In genomic region chr16:28537076-28537475, GRCh38 we compare ENCODE assay signal across 12 cellular contexts. TPM values are rescaled to one million over a fixed set of nuclear protein-coding genes. Genes with fewer than 3 reads are reported as not detected.
DNase-seq lines count a peak whose midpoint lies in the region; ATAC-seq, FAIRE-seq and TF ChIP-seq lines count a peak whose summit lies in the region.
"Had no signal": no experiment of that assay in that cellular context is flagged by ENCODE, and none has a peak within 500 bp of the region (broad histone marks: within the 10 kb centered on the region; RNA-seq: fewer than 3 reads in every experiment).

No MANE protein-coding gene starts in this region.

- no peak for FAIRE-seq in D721Med (lab: Jason Lieb, UNC)
- FAIRE-seq: islet of Langerhans, urothelium cell line had no signal

- H3K27ac ChIP-seq in heart left ventricle (peak overlapping the region in 3 of 12 donors; percentile 94 to 98 (median 95)), urinary bladder (ENCODE audit: low read depth) (peak overlapping the region; percentile 93)
- no peak overlapping the region for H3K27ac ChIP-seq in naive thymus-derived CD4-positive, alpha-beta T cell (ENCODE audit: low read depth, low read length)
- H3K27ac ChIP-seq: BLaER1, SK-N-MC had no signal

- no peak for TF ChIP-seq POLR2A in heart left ventricle (IDR thresholded peaks at IDR 0.05)

- H3K4me3 ChIP-seq in heart left ventricle (peak overlapping the region in 10 of 12 donors; percentile 5 to 71 (median 60)), choroid plexus epithelial cell (ENCODE audit: low read depth, low read length) (peak overlapping the region; percentile 63), urinary bladder (ENCODE audit: low read depth, low read length) (peak overlapping the region; percentile 46)
- no peak overlapping the region for H3K4me3 ChIP-seq in naive thymus-derived CD4-positive, alpha-beta T cell (ENCODE audit: low read length)
- H3K4me3 ChIP-seq: BLaER1, SK-N-MC had no signal

- H3K4me1 ChIP-seq in heart left ventricle: peaks cover 0 to 60% (median 24%) of the 10 kb centered on the region in 12 donors
- H3K4me1 ChIP-seq in naive thymus-derived CD4-positive, alpha-beta T cell (ENCODE audit: control insufficient read depth in 2 of 2, insufficient read depth in 2 of 2, low read length in 2 of 2): peaks cover 19% of the 10 kb centered on the region in 2 donors
- no peaks in the 10 kb centered on the region for H3K4me1 ChIP-seq in urinary bladder (ENCODE audit: insufficient read depth)
- H3K4me1 ChIP-seq: BLaER1 had no signal

- peak overlapping the region in 7 of 9 donors; percentile 10 to 84 (median 78) for H3K27ac Mint-ChIP-seq in naive thymus-derived CD4-positive, alpha-beta T cell

- H3K4me1 Mint-ChIP-seq in naive thymus-derived CD4-positive, alpha-beta T cell: peaks cover 18 to 70% (median 48%) of the 10 kb centered on the region in 7 donors

- TF ChIP-seq CTCF in heart left ventricle (IDR thresholded peaks at IDR 0.05): no peak
- no peak for TF ChIP-seq CTCF in choroid plexus epithelial cell (conservative IDR thresholded peaks at IDR 0.05; ENCODE audit: low read depth, low read length)
- TF ChIP-seq CTCF in D721Med (IDR thresholded peaks at IDR 0.05; ENCODE audit: insufficient read depth, missing control alignments): no peak

- POLR2A ChIA-PET in naive thymus-derived CD4-positive, alpha-beta T cell (lab: Charles Lee): interaction anchor here (0.6 to 1.8 kb wide), 4 partner anchors 10 to 15 kb away, joined by 4 to 7 read pairs (median 5); no protein-coding TSS in a partner anchor

- 86 to 93% (median 90%) methylated on average over 6 of the region's 6 CpGs for whole genome bisulfite sequencing in heart left ventricle, 4 donors
- WGBS in urinary bladder: 42% methylated on average over 6 of the region's 6 CpGs

- H3K36me3 Mint-ChIP-seq in naive thymus-derived CD4-positive, alpha-beta T cell: peaks cover 0 to 8% (median 4%) of the 10 kb centered on the region in 5 donors

- H3K9me3 ChIP-seq in heart left ventricle: no peaks in the 10 kb centered on the region
- no peaks in the 10 kb centered on the region for H3K9me3 ChIP-seq in naive thymus-derived CD4-positive, alpha-beta T cell (ENCODE audit: control insufficient read depth in 2 of 3, low read length in 3 of 3)
- H3K9me3 ChIP-seq: BLaER1 had no signal

- peaks cover 0 to 21% (median 3%) of the 10 kb centered on the region in 9 donors for H3K36me3 ChIP-seq in heart left ventricle
- no peaks in the 10 kb centered on the region for H3K36me3 ChIP-seq in naive thymus-derived CD4-positive, alpha-beta T cell (ENCODE audit: control insufficient read depth in 2 of 3, insufficient read depth in 3 of 3, low read length in 3 of 3)
- H3K36me3 ChIP-seq in urinary bladder (ENCODE audit: insufficient read depth): no peaks in the 10 kb centered on the region
- H3K36me3 ChIP-seq: BLaER1 had no signal

- no peak for ATAC-seq in heart left ventricle
- no peak for ATAC-seq in Right ventricle myocardium superior (ENCODE audit: poor library complexity)
- no peak for ATAC-seq in naive thymus-derived CD4-positive, alpha-beta T cell
- ATAC-seq in GM21717 (IDR thresholded peaks at IDR 0.05; ENCODE audit: unreplicated experiment): no peak
- ATAC-seq in GM19395 (IDR thresholded peaks at IDR 0.05; ENCODE audit: unreplicated experiment): no peak

- H3K9me3 Mint-ChIP-seq in naive thymus-derived CD4-positive, alpha-beta T cell: peaks cover 0 to 4% (median 0%) of the 10 kb centered on the region in 11 donors

- no peak for DNase-seq in heart left ventricle
- no peak for DNase-seq in Right ventricle myocardium superior
- no peak for DNase-seq in choroid plexus epithelial cell (ENCODE audit: low read depth)
- peak in 1 of 9 donors; percentile 5 for DNase-seq in naive thymus-derived CD4-positive, alpha-beta T cell
- no peak for DNase-seq in D721Med (ENCODE audit: insufficient read length, low spot score)

- intact Hi-C loops in heart left ventricle (cut with DNase I): loop anchor here in 2 of 10 donors (2.0 to 5.0 kb wide), 2 partner anchors 16 to 45 kb away; partner anchors contain the start of genes APOBR (in 2 of the 2), CLN3 (in 2 of the 2) and SGF29 (in 1 of the 2)
- intact Hi-C loops in Right ventricle myocardium superior (cut with DNase I): loop anchor here (5.0 kb wide), 1 partner anchor 45 kb away; the partner anchor contains the start of genes APOBR and CLN3
- intact Hi-C loops in naive thymus-derived CD4-positive, alpha-beta T cell (cut with micrococcal nuclease): no loop called here

- H3K4me3 Mint-ChIP-seq in naive thymus-derived CD4-positive, alpha-beta T cell: peak overlapping the region in 2 of 10 donors; percentile 7 to 23

- H3K27me3 ChIP-seq in heart left ventricle: no peaks in the 10 kb centered on the region
- no peaks in the 10 kb centered on the region for H3K27me3 ChIP-seq in naive thymus-derived CD4-positive, alpha-beta T cell (ENCODE audit: control insufficient read depth in 2 of 2, insufficient read depth in 2 of 2, low read length in 2 of 2)
- H3K27me3 ChIP-seq: BLaER1 had no signal

- CTCF ChIA-PET in naive thymus-derived CD4-positive, alpha-beta T cell (lab: Charles Lee): no interaction called here

- H3K27me3 Mint-ChIP-seq in naive thymus-derived CD4-positive, alpha-beta T cell: no peaks in the 10 kb centered on the region

RNA-seq across cellular contexts. Expression of gene NUPR1, which starts 1.7 kb away (rescaled TPM):
- total RNA-seq in heart left ventricle (10 to 100 TPM in 8 of 9 donors, 1 to 10 TPM in 1; 5.7 to 43.8 (median 26.2) TPM), Right ventricle myocardium superior (47.3 TPM), urinary bladder (4.1 TPM)
- polyA plus RNA-seq in heart left ventricle (100 to 1,000 TPM in 1 of 2 donors, 10 to 100 TPM in 1; 64.9 to 103 TPM), urinary bladder (549 TPM)
- under 1 TPM in 2 of 5 experiments, not detected in 3; 0.05 to 0.11 TPM for total RNA-seq in naive thymus-derived CD4-positive, alpha-beta T cell
- not detected for polyA plus RNA-seq in naive thymus-derived CD4-positive, alpha-beta T cell

RNA-seq across cellular contexts. Expression of gene SGF29, which starts 16.6 kb away (rescaled TPM):
- total RNA-seq in heart left ventricle (10 to 100 TPM; 11.1 to 27.9 (median 15.6) TPM), Right ventricle myocardium superior (13.2 TPM), urinary bladder (13.9 TPM)
- polyA plus RNA-seq in heart left ventricle (10 to 100 TPM; 14.4 to 20.9 TPM), urinary bladder (42.7 TPM)
- 10 to 100 TPM; 41.5 to 80.5 (median 55.0) TPM for total RNA-seq in naive thymus-derived CD4-positive, alpha-beta T cell
- 10 to 100 TPM; 68.2 to 85.6 TPM for polyA plus RNA-seq in naive thymus-derived CD4-positive, alpha-beta T cell

RNA-seq across cellular contexts. Expression of gene IL27, which starts 30.4 kb away (rescaled TPM):
- total RNA-seq in heart left ventricle: 1 to 10 TPM in 1 of 9 donors, not detected in 8; 1.4 TPM
- polyA plus RNA-seq in heart left ventricle: under 1 TPM; 0.07 to 0.34 TPM
- not detected for total RNA-seq in Right ventricle myocardium superior
- under 1 TPM in 1 of 5 experiments, not detected in 4; 0.49 TPM for total RNA-seq in naive thymus-derived CD4-positive, alpha-beta T cell
- not detected for polyA plus RNA-seq in naive thymus-derived CD4-positive, alpha-beta T cell
- total RNA-seq in urinary bladder: not detected
- 0.08 TPM for polyA plus RNA-seq in urinary bladder

RNA-seq across cellular contexts. Expression of gene APOBR, which starts 42.6 kb away (rescaled TPM):
- 1 to 10 TPM in 3 of 9 donors, under 1 TPM in 6; 0.15 to 4.7 (median 0.79) TPM for total RNA-seq in heart left ventricle
- polyA plus RNA-seq in heart left ventricle: 1 to 10 TPM in 1 of 2 donors, under 1 TPM in 1; 0.50 to 1.4 TPM
- total RNA-seq in Right ventricle myocardium superior: 0.48 TPM
- 10 to 100 TPM in 2 of 5 experiments, 1 to 10 TPM in 3; 3.3 to 28.8 (median 8.2) TPM for total RNA-seq in naive thymus-derived CD4-positive, alpha-beta T cell
- polyA plus RNA-seq in naive thymus-derived CD4-positive, alpha-beta T cell: under 1 TPM; 0.22 to 0.79 TPM
- total RNA-seq in urinary bladder: 0.69 TPM
- polyA plus RNA-seq in urinary bladder: 4.2 TPM

RNA-seq across cellular contexts. Expression of gene CLN3, which starts 45.2 kb away (rescaled TPM):
- total RNA-seq in heart left ventricle: 10 to 100 TPM in 8 of 9 donors, 1 to 10 TPM in 1; 9.6 to 23.9 (median 14.2) TPM
- 10 to 100 TPM in 1 of 2 donors, 1 to 10 TPM in 1; 8.8 to 23.4 TPM for polyA plus RNA-seq in heart left ventricle
- total RNA-seq in Right ventricle myocardium superior: 11.5 TPM
- 10 to 100 TPM; 56.5 to 76.3 (median 70.7) TPM for total RNA-seq in naive thymus-derived CD4-positive, alpha-beta T cell
- 10 to 100 TPM; 16.0 to 27.3 TPM for polyA plus RNA-seq in naive thymus-derived CD4-positive, alpha-beta T cell
- total RNA-seq in urinary bladder: 10.7 TPM
- 32.2 TPM for polyA plus RNA-seq in urinary bladder
